2 cellular contexts compared by ENCODE assay signal in genomic region chr9:129256959-129257713, GRCh38.
TF ChIP-seq lines count a peak whose summit lies in the region.

No MANE protein-coding gene starts in this region.

TF ChIP-seq in K562, 482 proteins besides CTCF, POLR2A, EP300 and RAD21 (continued from another document):
- TF ChIP-seq NRF1 (conservative IDR thresholded peaks at IDR 0.05 in 1 of 2, IDR thresholded peaks at IDR 0.05 in 1 of 2) = peak; percentile 60 to 66
- TF ChIP-seq ZNF3 (CRISPR knock-in tag; IDR thresholded peaks at IDR 0.05) = peak; percentile 67; the same call in 1 of the 2 replicates
- TF ChIP-seq ZNF740 (CRISPR knock-in tag; IDR thresholded peaks at IDR 0.05) = no peak
- no peak for TF ChIP-seq ZNF740 (tag; IDR thresholded peaks at IDR 0.05)
- TF ChIP-seq ZFP36 (IDR thresholded peaks at IDR 0.05; ENCODE audit: low read depth, low read length, partially characterized antibody) = peak; percentile 50

TF ChIP-seq in HepG2, 621 proteins besides CTCF, POLR2A, EP300 and RAD21:
- TF ChIP-seq KAT7 (CRISPR knock-in tag; IDR thresholded peaks at IDR 0.05; ENCODE audit: borderline replicate concordance) (no peak), ZNF3 (CRISPR knock-in tag; IDR thresholded peaks at IDR 0.05) (0 out of 2 replicates have a peak, but pooled peaks have one; percentile 55), THAP11 (CRISPR knock-in tag; IDR thresholded peaks at IDR 0.05) (no peak)
